Comparison of ENCODE assay signal across 18 cellular contexts in the genomic region with DNA sequence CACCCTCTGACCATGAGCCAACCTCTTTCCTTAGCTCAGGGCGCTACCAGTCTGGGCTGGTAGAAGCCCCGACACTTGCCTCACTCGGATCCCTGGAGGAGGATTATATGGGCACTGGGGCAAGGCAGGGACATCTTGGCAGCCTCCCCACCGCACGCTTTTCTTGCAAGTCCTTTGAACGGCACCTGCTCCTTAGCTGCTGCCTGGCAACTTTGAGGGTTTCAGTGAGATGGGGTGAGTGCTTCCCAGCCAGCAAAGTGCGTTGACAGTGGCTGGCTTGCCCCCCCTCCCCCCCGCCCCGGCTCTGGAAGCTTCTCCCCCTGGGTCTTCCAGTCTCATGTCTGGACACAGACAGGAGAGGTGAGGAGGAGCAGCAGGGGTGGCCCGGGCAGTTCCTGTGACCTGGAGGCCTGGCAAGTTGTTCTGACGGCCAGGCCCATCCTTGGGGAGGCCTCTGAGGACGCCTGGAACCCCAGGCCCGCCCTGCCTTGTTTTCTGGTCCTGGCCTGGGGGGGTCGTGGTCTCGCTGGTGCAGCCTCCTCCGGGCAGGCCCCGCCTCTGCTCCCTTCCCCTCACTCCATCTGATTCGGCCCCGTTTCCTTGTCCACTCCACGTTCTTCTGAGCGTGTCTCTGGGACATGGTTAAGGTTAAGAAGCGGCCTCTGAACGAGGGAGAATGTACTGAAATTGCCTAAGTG.
"Had no signal": no experiment of that assay in that cellular context is flagged by ENCODE, and none has a peak within 500 bp of the region (broad histone marks: within the 10 kb centered on the region; RNA-seq: fewer than 3 reads in every experiment).

No MANE protein-coding gene starts in this region.

- H3K9me3 ChIP-seq: gastroesophageal sphincter, heart right ventricle, tibial nerve had no signal

- H3K27me3 ChIP-seq: gastroesophageal sphincter, heart right ventricle, tibial nerve had no signal

- DNase-seq: activated CD4-positive, alpha-beta T cell treated with anti-CD3 and anti-CD28 coated beads for 1 hour; activated CD8-positive, alpha-beta memory T cell treated with anti-CD3 and anti-CD28 coated beads for 24 hours; activated CD8-positive, alpha-beta memory T cell treated with anti-CD3 and anti-CD28 coated beads, Interleukin-2, amount 50 U/mL, for 48 hours; activated gamma-delta T cell treated with Interleukin-2 at 50 U/mL for 16 hours; effector CD4-positive, alpha-beta T cell; heart right ventricle; left ventricle myocardium superior; stimulated activated CD4-positive, alpha-beta T cell treated with anti-CD3 and anti-CD28 coated beads, Interleukin-12 subunit alpha, Interleukin-12 subunit beta, amount 100 ng/mL, for 4 hours; stimulated activated CD4-positive, alpha-beta T cell treated with anti-CD3 and anti-CD28 coated beads, Interleukin-1b, Interleukin-23, amount 100 ng/mL, for 48 hours; stimulated activated CD8-positive, alpha-beta memory T cell treated with anti-CD3 and anti-CD28 coated beads, Interleukin-4, amount 100 ng/mL, for 48 hours; SW 1271; T-helper 2 cell had no signal

- H3K27ac ChIP-seq: gastroesophageal sphincter, heart right ventricle, tibial nerve, VCaP had no signal

- H3K4me3 ChIP-seq: gastroesophageal sphincter, heart right ventricle, tibial nerve had no signal

- H3K36me3 ChIP-seq: gastroesophageal sphincter, tibial nerve had no signal

- H3K27ac Mint-ChIP-seq: natural killer cell treated with Interleukin-12 subunit alpha and Interleukin-12 subunit beta and Interleukin-15 and Interleukin-18, amount 100 ng/mL, for 72 hours had no signal

- H3K9me3 Mint-ChIP-seq: natural killer cell treated with Interleukin-12 subunit alpha and Interleukin-12 subunit beta and Interleukin-15 and Interleukin-18, amount 100 ng/mL, for 72 hours had no signal

- H3K36me3 Mint-ChIP-seq: activated naive CD4-positive, alpha-beta T cell treated with anti-CD3 and anti-CD28 coated beads, Interleukin-2, amount 50 U/mL, for 72 hours; natural killer cell treated with Interleukin-12 subunit alpha and Interleukin-12 subunit beta and Interleukin-15 and Interleukin-18, amount 100 ng/mL, for 72 hours had no signal

- H3K4me3 Mint-ChIP-seq: natural killer cell treated with Interleukin-12 subunit alpha and Interleukin-12 subunit beta and Interleukin-15 and Interleukin-18, amount 100 ng/mL, for 72 hours had no signal

- ATAC-seq: esophagus mucosa; gastroesophageal sphincter; heart right ventricle; left ventricle myocardium superior; natural killer cell treated with Interleukin-12 subunit alpha and Interleukin-12 subunit beta and Interleukin-15 and Interleukin-18, amount 100 ng/mL, for 72 hours had no signal
